9 cellular contexts compared by ENCODE assay signal in genomic region chr3:30625541-30626438, GRCh38. TPM values are rescaled to one million over a fixed set of nuclear protein-coding genes. Genes with fewer than 3 reads are reported as not detected.
DNase-seq lines count a peak whose midpoint lies in the region; ATAC-seq and TF ChIP-seq lines count a peak whose summit lies in the region.
"Had no signal": no experiment of that assay in that cellular context is flagged by ENCODE, and none has a peak within 500 bp of the region (broad histone marks: within the 10 kb centered on the region; RNA-seq: fewer than 3 reads in every experiment).

No MANE protein-coding gene starts in this region.

- H3K27me3 Mint-ChIP-seq in CD14-positive monocyte (ENCODE audit: low read depth in 3 of 3): peaks cover 0 to 1% (median 0%) of the 10 kb centered on the region in 3 donors

- H3K4me3 Mint-ChIP-seq in CD14-positive monocyte: peak overlapping the region in 1 of 2 donors; percentile 22

- peak overlapping the region; percentile 57 to 61 for H3K27ac ChIP-seq in esophagus (ENCODE audit: low read depth in 2 of 2, low read length in 1 of 2)
- H3K27ac ChIP-seq: HL-60 had no signal

- peaks cover 48 to 59% of the 10 kb centered on the region in 2 donors for H3K36me3 Mint-ChIP-seq in CD14-positive monocyte

- TF ChIP-seq CTCF in CD14-positive monocyte (IDR thresholded peaks at IDR 0.05): no peak
- TF ChIP-seq CTCF in omental fat pad (IDR thresholded peaks at IDR 0.05): no peak

- peaks cover 0 to 4% (median 0%) of the 10 kb centered on the region in 7 donors for H3K9me3 Mint-ChIP-seq in CD14-positive monocyte

- peaks cover 0 to 10% of the 10 kb centered on the region in 2 donors for H3K4me1 ChIP-seq in esophagus (ENCODE audit: control insufficient read depth in 2 of 2, insufficient read depth in 2 of 2, low read length in 1 of 2)

- no peak overlapping the region for H3K4me3 ChIP-seq in esophagus (ENCODE audit: low read depth in 1 of 2, low read length in 2 of 2)

- intact Hi-C loops in CD14-positive monocyte (cut with micrococcal nuclease): no loop called here

- 45 to 49% methylated on average over 4 of the region's 4 CpGs for WGBS in esophagus, 2 donors

- H3K27ac Mint-ChIP-seq in CD14-positive monocyte: peak overlapping the region in 6 of 7 donors; percentile 26 to 90 (median 78)

- peaks cover 80% of the 10 kb centered on the region for H3K4me1 Mint-ChIP-seq in CD14-positive monocyte

- DNase-seq in CD14-positive monocyte (ENCODE audit: low spot score) (no peak), RPMI7951 (ENCODE audit: low read depth) (peak; percentile 94), omental fat pad (ENCODE audit: low spot score) (no peak), NCI-H2081 (lab: John Stamatoyannopoulos, UW) (no peak), mesenteric fat pad (ENCODE audit: low spot score) (no peak)

- H3K36me3 ChIP-seq in esophagus (ENCODE audit: control insufficient read depth in 2 of 2, insufficient read depth in 2 of 2, low read length in 1 of 2): no peaks in the 10 kb centered on the region

- ATAC-seq in omental fat pad (ENCODE audit: low FRiP score) (peak; percentile 43), HG02623 (IDR thresholded peaks at IDR 0.05; ENCODE audit: unreplicated experiment) (no peak), HG02759 (IDR thresholded peaks at IDR 0.05; ENCODE audit: unreplicated experiment) (no peak)

- H3K9me3 ChIP-seq in esophagus (ENCODE audit: control insufficient read depth in 2 of 2, insufficient read depth in 1 of 2, low read depth in 1 of 2, low read length in 1 of 2): no peaks in the 10 kb centered on the region

- no peaks in the 10 kb centered on the region for H3K27me3 ChIP-seq in esophagus (ENCODE audit: control insufficient read depth in 1 of 2, insufficient read depth in 2 of 2, low read length in 2 of 2)

RNA-seq across cellular contexts. Expression of gene TGFBR2, which starts 19.4 kb away (rescaled TPM):
- polyA plus RNA-seq in CD14-positive monocyte (10 to 100 TPM; 46.6 to 60.3 TPM), esophagus (10 to 100 TPM in 1 of 2 donors, 1 to 10 TPM in 1; 3.0 to 13.7 TPM)
- 121 and 132 TPM in 2 replicates for total RNA-seq in RPMI7951 (2014; rRNA removed; shearing (Covaris generic))
- total RNA-seq in omental fat pad (100 to 1,000 TPM; 281 to 587 (median 369) TPM), mesenteric fat pad (372 TPM)
